Comparison of ENCODE assay signal across 9 cellular contexts in genomic region chr18:50507120-50507590, GRCh38. TPM values are rescaled to one million over a fixed set of nuclear protein-coding genes. Genes with fewer than 3 reads are reported as not detected.
DNase-seq lines count a peak whose midpoint lies in the region; ATAC-seq, FAIRE-seq and TF ChIP-seq lines count a peak whose summit lies in the region.
"Had no signal": no experiment of that assay in that cellular context is flagged by ENCODE, and none has a peak within 500 bp of the region (broad histone marks: within the 10 kb centered on the region; RNA-seq: fewer than 3 reads in every experiment).

No MANE protein-coding gene starts in this region.

- ATAC-seq in HG03571 (IDR thresholded peaks at IDR 0.05; ENCODE audit: unreplicated experiment): no peak
- no peak for ATAC-seq in GM21576 (IDR thresholded peaks at IDR 0.05; ENCODE audit: unreplicated experiment)

- no peaks in the 10 kb centered on the region for H3K4me1 ChIP-seq in Karpas-422 (ENCODE audit: low read length)
- H3K4me1 ChIP-seq in right atrium auricular region: no peaks in the 10 kb centered on the region

- no peak overlapping the region for H2AFZ ChIP-seq in Karpas-422 (ENCODE audit: low read length)

- TF ChIP-seq CTCF in D721Med (IDR thresholded peaks at IDR 0.05; ENCODE audit: insufficient read depth, missing control alignments) (peak; percentile 54), right atrium auricular region (IDR thresholded peaks at IDR 0.05) (peak; percentile 39 to 76)

- H3K9me2 ChIP-seq in Karpas-422 (replicated peaks; ENCODE audit: insufficient read depth, low read length): no peaks in the 10 kb centered on the region

- H3K27me3 ChIP-seq in Karpas-422 (ENCODE audit: low read length) (no peaks in the 10 kb centered on the region), right atrium auricular region (no peaks in the 10 kb centered on the region)

- H3K9me3 ChIP-seq in Karpas-422 (ENCODE audit: low read length) (no peaks in the 10 kb centered on the region), right atrium auricular region (no peaks in the 10 kb centered on the region)
- H3K9me3 ChIP-seq: HAP-1 had no signal

- H3K4me3 ChIP-seq in Karpas-422 (ENCODE audit: low read length) (no peak overlapping the region), right atrium auricular region (no peak overlapping the region)
- H3K4me3 ChIP-seq: HAP-1 had no signal

- no peak overlapping the region for H3K27ac ChIP-seq in Karpas-422 (ENCODE audit: low read length)
- no peak overlapping the region for H3K27ac ChIP-seq in right atrium auricular region

- no peaks in the 10 kb centered on the region for H3K36me3 ChIP-seq in Karpas-422 (ENCODE audit: insufficient read depth, low read length)
- no peaks in the 10 kb centered on the region for H3K36me3 ChIP-seq in right atrium auricular region
- H3K36me3 ChIP-seq: HAP-1 had no signal

- no peak overlapping the region for H3K4me2 ChIP-seq in Karpas-422 (ENCODE audit: low read depth, low read length, poor library complexity, severe bottlenecking)

- FAIRE-seq in D721Med (lab: Jason Lieb, UNC): no peak

- H4K20me1 ChIP-seq in Karpas-422 (ENCODE audit: insufficient read depth, low read depth, low read length): no peaks in the 10 kb centered on the region

- DNase-seq in D721Med (ENCODE audit: insufficient read length, low spot score): no peak
- peak; percentile 76 for DNase-seq in Karpas-422
- DNase-seq in SW480 (ENCODE audit: low spot score): peak; percentile 10
- DNase-seq in right atrium auricular region (ENCODE audit: low spot score): no peak
- peak; percentile 23 for DNase-seq in stimulated activated CD8-positive, alpha-beta memory T cell treated with anti-CD3 and anti-CD28 coated beads, Interleukin-4, amount 100 ng/mL, for 48 hours
- DNase-seq in stimulated activated CD4-positive, alpha-beta T cell treated with anti-CD3 and anti-CD28 coated beads, Interleukin-4, amount 100 ng/mL, for 1 hour: no peak

- H3K9ac ChIP-seq in Karpas-422 (ENCODE audit: low read length): no peak overlapping the region

- H3K79me2 ChIP-seq in Karpas-422 (ENCODE audit: low read length): no peaks in the 10 kb centered on the region

RNA-seq across cellular contexts. Expression of gene MAPK4, which starts 52.7 kb away (rescaled TPM):
- not detected in 2 replicates for total RNA-seq in Karpas-422 (2014; rRNA removed; shearing (Covaris generic); ENCODE audit: low replicate concordance)
- 100 to 1,000 TPM in 1 of 2 donors, 10 to 100 TPM in 1; 17.9 to 101 TPM for total RNA-seq in right atrium auricular region

Comparison
In these comparisons a context has a peak if more than half of its experiments do, and no peak if none do; other contexts are left out.
1. DNase-seq: peak in Karpas-422 (single experiment), SW480 (single experiment) and stimulated activated CD8-positive, alpha-beta memory T cell treated with anti-CD3 and anti-CD28 coated beads, Interleukin-4, amount 100 ng/mL, for 48 hours (single experiment); none in D721Med (single experiment), right atrium auricular region (single experiment) and stimulated activated CD4-positive, alpha-beta T cell treated with anti-CD3 and anti-CD28 coated beads, Interleukin-4, amount 100 ng/mL, for 1 hour (single experiment).
2. RNA of gene MAPK4, which starts 52.7 kb away (total RNA-seq): 17.9 to 101 TPM in right atrium auricular region; not detected in Karpas-422; every median in the first group is over 10 times any median in the second.